10 cellular contexts compared by ENCODE assay signal in the genomic region with DNA sequence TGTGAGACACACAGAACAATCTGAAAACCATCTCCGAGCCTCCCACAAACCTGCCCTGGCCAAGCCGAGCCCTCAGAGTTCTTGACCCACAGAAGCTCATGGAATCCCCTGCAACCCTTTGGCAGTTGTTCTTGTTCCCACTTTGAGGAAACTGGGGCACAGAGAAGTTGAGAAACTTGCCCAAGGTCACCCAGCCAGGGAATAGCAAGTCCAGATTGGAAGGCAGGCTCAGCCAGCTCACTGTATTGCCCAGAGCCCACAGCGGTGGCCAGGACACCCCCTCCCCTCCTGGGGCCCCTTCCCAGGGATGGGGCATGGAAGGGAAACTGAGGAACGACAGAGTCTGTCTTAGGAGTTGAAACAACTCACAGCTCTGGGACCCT. TPM values are rescaled to one million over a fixed set of nuclear protein-coding genes. Genes with fewer than 3 reads are reported as not detected.
DNase-seq lines count a peak whose midpoint lies in the region; ATAC-seq and TF ChIP-seq lines count a peak whose summit lies in the region.
"Had no signal": no experiment of that assay in that cellular context is flagged by ENCODE, and none has a peak within 500 bp of the region (broad histone marks: within the 10 kb centered on the region; RNA-seq: fewer than 3 reads in every experiment).

No MANE protein-coding gene starts in this region.

- TF ChIP-seq CTCF in GM06990 (IDR thresholded peaks at IDR 0.05; ENCODE audit: insufficient read depth, low read length, poor library complexity, severe bottlenecking) (no peak), WTC11 (IDR thresholded peaks at IDR 0.05) (no peak), foreskin fibroblast (IDR thresholded peaks at IDR 0.05; ENCODE audit: low read depth, low read length) (no peak), sigmoid colon (IDR thresholded peaks at IDR 0.05) (no peak)

- peak overlapping the region; percentile 92 for H3K4me3 Mint-ChIP-seq in WTC11

- peak overlapping the region; percentile 96 for H3K27ac Mint-ChIP-seq in WTC11

- DNase-seq in GM06990 (ENCODE audit: extremely low read depth, insufficient read length) (no peak), WTC11 (ENCODE audit: low spot score) (no peak), foreskin fibroblast (no peak), sigmoid colon (no peak), hypothalamus (lab: John Stamatoyannopoulos, UW) (no peak), NCI-H1436 treated with DMSO at 0.1 percent for 48 hours (lab: John Stamatoyannopoulos, UW) (no peak), DMS 273 treated with DMSO at 0.1 percent for 48 hours (lab: John Stamatoyannopoulos, UW) (no peak)
- no peak for DNase-seq in activated CD4-positive, alpha-beta T cell treated with anti-CD3 and anti-CD28 coated beads, Interleukin-2, amount 50 U/mL, for 4 hours
- DNase-seq: NCI-H510A treated with DMSO at 0.1 percent for 48 hours; stimulated activated CD8-positive, alpha-beta memory T cell treated with anti-CD3 and anti-CD28 coated beads, Interleukin-4, amount 100 ng/mL, for 48 hours had no signal

- peaks cover 0 to 36% (median 33%) of the 10 kb centered on the region in 4 donors for H3K4me1 ChIP-seq in sigmoid colon

- no peak for TF ChIP-seq EP300 in sigmoid colon (IDR thresholded peaks at IDR 0.05)

- no peaks in the 10 kb centered on the region for H3K27me3 Mint-ChIP-seq in WTC11 (ENCODE audit: low read depth)

- no peaks in the 10 kb centered on the region for H3K9me3 Mint-ChIP-seq in WTC11

- POLR2A ChIA-PET in WTC11 (lab: Charles Lee) = interaction anchor here (0.7 to 3.0 kb wide), 3 partner anchors 21 to 65 kb away, joined by 3 to 19 read pairs (median 6); no protein-coding TSS in a partner anchor

- no peak for TF ChIP-seq POLR2A in sigmoid colon (IDR thresholded peaks at IDR 0.05)

- intact Hi-C loops in sigmoid colon (cut with DNase I) = loop anchor here (5.0 to 10.0 kb wide), 4 partner anchors 40 to 288 kb away; partner anchors contain the start of genes C19orf67, DCAF15 and RFX1

- WGBS in sigmoid colon, 2 donors = 81 to 83% methylated on average over 4 of the region's 4 CpGs

- H3K4me3 ChIP-seq in GM06990 (replicated peaks; ENCODE audit: low read depth, low read length) (peak overlapping the region; percentile 72), foreskin fibroblast (ENCODE audit: low read depth in 1 of 2, low read length in 2 of 2) (peak overlapping the region; percentile 77 to 95), sigmoid colon (peak overlapping the region in 2 of 4 donors; percentile 66 to 74)

- H3K27ac ChIP-seq in sigmoid colon = peak overlapping the region; percentile 93 to 97 (median 94)

- CTCF ChIA-PET in WTC11 (lab: Charles Lee) = interaction anchor here (1.0 to 4.0 kb wide), 6 partner anchors 7 to 76 kb away, joined by 3 to 28 read pairs (median 7); no protein-coding TSS in a partner anchor

- H3K9me3 ChIP-seq in sigmoid colon = no peaks in the 10 kb centered on the region

- ATAC-seq in WTC11 = no peak

- peaks cover 16% of the 10 kb centered on the region for H3K4me1 Mint-ChIP-seq in WTC11

- no peaks in the 10 kb centered on the region for H3K27me3 ChIP-seq in GM06990 (replicated peaks; ENCODE audit: control insufficient read depth, insufficient read depth, low read length)
- no peaks in the 10 kb centered on the region for H3K27me3 ChIP-seq in sigmoid colon

- H3K36me3 ChIP-seq in GM06990 (ENCODE audit: control insufficient read depth, insufficient read depth, low read length) (no peaks in the 10 kb centered on the region; the same call in none of the 2 replicates), sigmoid colon (no peaks in the 10 kb centered on the region)

- H3K36me3 Mint-ChIP-seq in WTC11 = peaks cover 10% of the 10 kb centered on the region

TF ChIP-seq in WTC11, 78 proteins besides CTCF, POLR2A, EP300 and RAD21 (continues in another document):
- TF ChIP-seq MXD4 (CRISPR knock-in tag; IDR thresholded peaks at IDR 0.05; ENCODE audit: borderline replicate concordance) = no peak
- TF ChIP-seq ETV6 (CRISPR knock-in tag; IDR thresholded peaks at IDR 0.05) = no peak
- TF ChIP-seq JUN (CRISPR knock-in tag; IDR thresholded peaks at IDR 0.05) = no peak
- TF ChIP-seq ZNF281 (CRISPR knock-in tag; IDR thresholded peaks at IDR 0.05) = no peak
- TF ChIP-seq, protein P1, sequence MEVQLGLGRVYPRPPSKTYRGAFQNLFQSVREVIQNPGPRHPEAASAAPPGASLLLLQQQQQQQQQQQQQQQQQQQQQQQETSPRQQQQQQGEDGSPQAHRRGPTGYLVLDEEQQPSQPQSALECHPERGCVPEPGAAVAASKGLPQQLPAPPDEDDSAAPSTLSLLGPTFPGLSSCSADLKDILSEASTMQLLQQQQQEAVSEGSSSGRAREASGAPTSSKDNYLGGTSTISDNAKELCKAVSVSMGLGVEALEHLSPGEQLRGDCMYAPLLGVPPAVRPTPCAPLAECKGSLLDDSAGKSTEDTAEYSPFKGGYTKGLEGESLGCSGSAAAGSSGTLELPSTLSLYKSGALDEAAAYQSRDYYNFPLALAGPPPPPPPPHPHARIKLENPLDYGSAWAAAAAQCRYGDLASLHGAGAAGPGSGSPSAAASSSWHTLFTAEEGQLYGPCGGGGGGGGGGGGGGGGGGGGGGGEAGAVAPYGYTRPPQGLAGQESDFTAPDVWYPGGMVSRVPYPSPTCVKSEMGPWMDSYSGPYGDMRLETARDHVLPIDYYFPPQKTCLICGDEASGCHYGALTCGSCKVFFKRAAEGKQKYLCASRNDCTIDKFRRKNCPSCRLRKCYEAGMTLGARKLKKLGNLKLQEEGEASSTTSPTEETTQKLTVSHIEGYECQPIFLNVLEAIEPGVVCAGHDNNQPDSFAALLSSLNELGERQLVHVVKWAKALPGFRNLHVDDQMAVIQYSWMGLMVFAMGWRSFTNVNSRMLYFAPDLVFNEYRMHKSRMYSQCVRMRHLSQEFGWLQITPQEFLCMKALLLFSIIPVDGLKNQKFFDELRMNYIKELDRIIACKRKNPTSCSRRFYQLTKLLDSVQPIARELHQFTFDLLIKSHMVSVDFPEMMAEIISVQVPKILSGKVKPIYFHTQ (CRISPR knock-in tag; IDR thresholded peaks at IDR 0.05) = no peak
- TF ChIP-seq, protein P2, sequence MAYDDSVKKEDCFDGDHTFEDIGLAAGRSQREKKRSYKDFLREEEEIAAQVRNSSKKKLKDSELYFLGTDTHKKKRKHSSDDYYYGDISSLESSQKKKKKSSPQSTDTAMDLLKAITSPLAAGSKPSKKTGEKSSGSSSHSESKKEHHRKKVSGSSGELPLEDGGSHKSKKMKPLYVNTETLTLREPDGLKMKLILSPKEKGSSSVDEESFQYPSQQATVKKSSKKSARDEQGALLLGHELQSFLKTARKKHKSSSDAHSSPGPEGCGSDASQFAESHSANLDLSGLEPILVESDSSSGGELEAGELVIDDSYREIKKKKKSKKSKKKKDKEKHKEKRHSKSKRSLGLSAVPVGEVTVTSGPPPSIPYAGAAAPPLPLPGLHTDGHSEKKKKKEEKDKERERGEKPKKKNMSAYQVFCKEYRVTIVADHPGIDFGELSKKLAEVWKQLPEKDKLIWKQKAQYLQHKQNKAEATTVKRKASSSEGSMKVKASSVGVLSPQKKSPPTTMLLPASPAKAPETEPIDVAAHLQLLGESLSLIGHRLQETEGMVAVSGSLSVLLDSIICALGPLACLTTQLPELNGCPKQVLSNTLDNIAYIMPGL (CRISPR knock-in tag; IDR thresholded peaks at IDR 0.05) = no peak
- TF ChIP-seq ZNF416 (CRISPR knock-in tag; IDR thresholded peaks at IDR 0.05) = no peak
- no peak for TF ChIP-seq STAT6 (CRISPR knock-in tag; conservative IDR thresholded peaks at IDR 0.05; ENCODE audit: low read depth)

RNA-seq across cellular contexts. Expression of gene ZSWIM4, which starts 1.8 kb away (rescaled TPM):
- total RNA-seq in WTC11 (2021) (33.4 to 35.5 TPM (median 34.2 TPM) in 3 replicates), sigmoid colon (1 to 10 TPM; 2.3 to 4.4 (median 3.3) TPM)
- 1 to 10 TPM in 2 of 3 donors, under 1 TPM in 1; 0.60 to 3.3 (median 1.4) TPM for polyA plus RNA-seq in sigmoid colon

RNA-seq across cellular contexts. Expression of gene C19orf53, which starts 22.8 kb away (rescaled TPM):
- 102 to 112 TPM (median 110 TPM) in 3 replicates for total RNA-seq in WTC11 (2021)
- 100 to 1,000 TPM; 139 to 229 (median 198) TPM for total RNA-seq in sigmoid colon
- polyA plus RNA-seq in sigmoid colon = 100 to 1,000 TPM; 105 to 133 (median 113) TPM

RNA-seq across cellular contexts. Expression of gene MRI1, which starts 32.7 kb away (rescaled TPM):
- total RNA-seq in WTC11 (2021) (27.9 to 29.9 TPM (median 28.1 TPM) in 3 replicates), sigmoid colon (10 to 100 TPM; 26.2 to 70.9 (median 41.3) TPM)
- polyA plus RNA-seq in sigmoid colon = 10 to 100 TPM in 2 of 3 donors, 1 to 10 TPM in 1; 5.8 to 27.4 (median 12.0) TPM
